17 cellular contexts compared by ENCODE assay signal in the genomic region with DNA sequence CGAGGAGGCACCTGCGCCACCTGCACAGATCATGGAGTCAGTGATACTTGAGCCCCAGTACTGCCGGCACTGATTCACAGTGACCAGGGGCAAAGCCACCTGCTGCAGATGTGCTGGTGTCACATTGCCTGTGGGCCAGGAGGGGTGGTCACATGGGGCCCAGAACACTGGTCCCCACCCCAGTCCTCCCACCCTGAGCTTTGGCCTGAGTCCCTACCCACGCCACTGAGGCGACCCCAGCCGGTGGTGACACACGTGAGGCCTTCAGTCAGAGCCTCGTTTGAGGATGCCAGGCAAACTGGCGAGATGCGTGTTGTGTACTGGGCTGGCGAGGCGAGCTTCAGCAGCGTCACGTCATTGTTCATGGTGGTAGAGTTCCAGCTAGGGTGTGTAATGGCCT. TPM values are rescaled to one million over a fixed set of nuclear protein-coding genes. Genes with fewer than 3 reads are reported as not detected.
A peak's percentile ranks its signal among the peaks of the same experiment; 100 is the strongest.
DNase-seq lines count a peak whose midpoint lies in the region; ATAC-seq, FAIRE-seq and TF ChIP-seq lines count a peak whose summit lies in the region.
"Had no signal": no experiment of that assay in that cellular context is flagged by ENCODE, and none has a peak within 500 bp of the region (broad histone marks: within the 10 kb centered on the region; RNA-seq: fewer than 3 reads in every experiment).

No MANE protein-coding gene starts in this region.

- peak overlapping the region; percentile 67 for H3K27ac Mint-ChIP-seq in activated naive CD8-positive, alpha-beta T cell treated with anti-CD3 and anti-CD28 coated beads, Interleukin-2, amount 10 ng/mL, durations not matched to agents 7 days and 5 days
- no peak overlapping the region for H3K27ac Mint-ChIP-seq in activated naive CD8-positive, alpha-beta T cell treated with anti-CD3 and anti-CD28 coated beads for 36 hours
- H3K27ac Mint-ChIP-seq in stimulated activated effector memory CD8-positive, alpha-beta T cell treated with anti-CD3 and anti-CD28 coated beads, Interleukin-12 subunit alpha, Interleukin-12 subunit beta, amount 100 ng/mL, for 72 hours: peak overlapping the region; percentile 79
- H3K27ac Mint-ChIP-seq in T-helper 2 cell treated with Interferon-gamma antibody and Interleukin-4, amounts not matched to agents 5 μg/mL and 100 μg/mL, for 36 hours: no peak overlapping the region

- no peak for TF ChIP-seq CTCF in H1 (IDR thresholded peaks at IDR 0.05; ENCODE audit: control extremely low read depth in 1 of 3, insufficient read depth in 1 of 3, low read depth in 1 of 3, low read length in 3 of 3)

- no peak overlapping the region for H2BK20ac ChIP-seq in H1 (ENCODE audit: low read length)

- H3K18ac ChIP-seq in H1 (ENCODE audit: extremely low read depth, low read length): no peak overlapping the region

- no peaks in the 10 kb centered on the region for H3K27me3 ChIP-seq in H1 (replicated peaks in 1 of 4; ENCODE audit: control insufficient read depth in 3 of 4, extremely low read depth in 1 of 4, insufficient read depth in 3 of 4, low read length in 3 of 4)
- H3K27me3 ChIP-seq: BLaER1 treated with 17β-estradiol and CSF1 and Interleukin-3, amounts not matched to agents 10 nM and 100 nM had no signal

- no peak overlapping the region for H2AK5ac ChIP-seq in H1 (ENCODE audit: low read depth, low read length)

- peaks cover 4% of the 10 kb centered on the region for H3K23me2 ChIP-seq in H1 (ENCODE audit: low read depth, low read length)

- TF ChIP-seq POLR2A in GM18505 (IDR thresholded peaks at IDR 0.05; ENCODE audit: borderline replicate concordance, extremely low read depth, insufficient read depth, insufficient read length) (peak; percentile 19), H1 (IDR thresholded peaks at IDR 0.05; ENCODE audit: control extremely low read depth in 1 of 2, low read depth in 2 of 2, low read length in 2 of 2) (no peak)

- no peak overlapping the region for H3K27ac ChIP-seq in H1 (ENCODE audit: low read depth, low read length)
- H3K27ac ChIP-seq: BLaER1 treated with 17β-estradiol and CSF1 and Interleukin-3, amounts not matched to agents 10 nM and 100 nM had no signal

- H4K20me1 ChIP-seq in H1 (replicated peaks in 1 of 2; ENCODE audit: control insufficient read depth in 1 of 2, insufficient read depth in 2 of 2, low read length in 2 of 2): peaks cover 3 to 28% of the 10 kb centered on the region in 2 experiments

- no peak overlapping the region for H2BK15ac ChIP-seq in H1 (ENCODE audit: low read length)

- CTCF ChIA-PET in H1 (lab: Charles Lee; ENCODE audit: partially characterized antibody): interaction anchor here (0.6 to 27.1 kb wide), 11 partner anchors 8 to 280 kb away, joined by 3 to 623 read pairs (median 5); partner anchors contain the start of genes EDC4, LCAT, NRN1L and PSKH1

- H3K14ac ChIP-seq in H1 (ENCODE audit: insufficient read length): no peak overlapping the region

- H3K9me3 ChIP-seq in H1 (ENCODE audit: insufficient read depth in 2 of 2, low read depth in 1 of 2, low read length in 1 of 2): no peaks in the 10 kb centered on the region
- H3K9me3 ChIP-seq: BLaER1 treated with 17β-estradiol and CSF1 and Interleukin-3, amounts not matched to agents 10 nM and 100 nM; HAP-1 had no signal

- TF ChIP-seq EP300 in H1 (IDR thresholded peaks at IDR 0.05; ENCODE audit: borderline replicate concordance in 1 of 2, low read depth in 2 of 2, low read length in 2 of 2): no peak

- H4K8ac ChIP-seq in H1 (ENCODE audit: extremely low read depth, insufficient read depth, low read length): no peak overlapping the region; the same call in 1 of the 2 replicates

- no peak overlapping the region for H3K23ac ChIP-seq in H1 (ENCODE audit: insufficient read length)

- H3K4ac ChIP-seq in H1 (replicated peaks; ENCODE audit: insufficient read length, low read depth, low read length): no peak overlapping the region

- H3K9me3 Mint-ChIP-seq in activated naive CD8-positive, alpha-beta T cell treated with anti-CD3 and anti-CD28 coated beads, Interleukin-2, amount 10 ng/mL, durations not matched to agents 7 days and 5 days: no peaks in the 10 kb centered on the region
- no peaks in the 10 kb centered on the region for H3K9me3 Mint-ChIP-seq in activated naive CD8-positive, alpha-beta T cell treated with anti-CD3 and anti-CD28 coated beads for 36 hours
- H3K9me3 Mint-ChIP-seq in stimulated activated effector memory CD8-positive, alpha-beta T cell treated with anti-CD3 and anti-CD28 coated beads, Interleukin-12 subunit alpha, Interleukin-12 subunit beta, amount 100 ng/mL, for 72 hours: no peaks in the 10 kb centered on the region
- no peaks in the 10 kb centered on the region for H3K9me3 Mint-ChIP-seq in T-helper 2 cell treated with Interferon-gamma antibody and Interleukin-4, amounts not matched to agents 5 μg/mL and 100 μg/mL, for 36 hours
- H3K9me3 Mint-ChIP-seq: CD4-positive, alpha-beta memory T cell had no signal

- no peak overlapping the region for H3K4me3 ChIP-seq in H1 (ENCODE audit: extremely low read depth in 1 of 4, insufficient read depth in 2 of 4, low read depth in 3 of 4, low read length in 4 of 4)
- H3K4me3 ChIP-seq: BLaER1 treated with 17β-estradiol and CSF1 and Interleukin-3, amounts not matched to agents 10 nM and 100 nM; HAP-1 had no signal

- no peak overlapping the region for H2AFZ ChIP-seq in H1 (ENCODE audit: low read length)

- no peak overlapping the region for H3K9ac ChIP-seq in H1 (replicated peaks in 1 of 4; ENCODE audit: extremely low read depth in 1 of 4, low read depth in 3 of 4, low read length in 3 of 4)

- POLR2A ChIA-PET in activated naive CD8-positive, alpha-beta T cell treated with anti-CD3 and anti-CD28 coated beads, Interleukin-2, amount 10 ng/mL, durations not matched to agents 7 days and 5 days (lab: Charles Lee): no interaction called here
- POLR2A ChIA-PET in H1 (lab: Charles Lee; ENCODE audit: partially characterized antibody): interaction anchor here (4.3 to 7.5 kb wide), 2 partner anchors 11 to 46 kb away, joined by 31 to 43 read pairs; partner anchors contain the start of genes LCAT and NRN1L

- H3K27me3 Mint-ChIP-seq in activated naive CD8-positive, alpha-beta T cell treated with anti-CD3 and anti-CD28 coated beads, Interleukin-2, amount 10 ng/mL, durations not matched to agents 7 days and 5 days: no peaks in the 10 kb centered on the region
- no peaks in the 10 kb centered on the region for H3K27me3 Mint-ChIP-seq in activated naive CD8-positive, alpha-beta T cell treated with anti-CD3 and anti-CD28 coated beads for 36 hours
- no peaks in the 10 kb centered on the region for H3K27me3 Mint-ChIP-seq in T-helper 2 cell treated with Interferon-gamma antibody and Interleukin-4, amounts not matched to agents 5 μg/mL and 100 μg/mL, for 36 hours (ENCODE audit: low read depth)
- H3K27me3 Mint-ChIP-seq: CD4-positive, alpha-beta memory T cell had no signal

- peaks cover 0 to 17% (median 10%) of the 10 kb centered on the region in 4 experiments; a peak in 5 of 7 replicates for H3K4me1 ChIP-seq in H1 (replicated peaks in 1 of 4; ENCODE audit: control insufficient read depth in 3 of 4, insufficient read depth in 4 of 4, low read length in 3 of 4)

- peak overlapping the region; percentile 50; the same call in 1 of the 2 replicates for H2BK12ac ChIP-seq in H1 (ENCODE audit: low read depth, low read length)

- no peaks in the 10 kb centered on the region for H3K79me2 ChIP-seq in H1 (ENCODE audit: control insufficient read depth in 1 of 2, insufficient read depth in 2 of 2, low read length in 2 of 2)

- peak; percentile 25 for DNase-seq in activated naive CD8-positive, alpha-beta T cell treated with anti-CD3 and anti-CD28 coated beads, Interleukin-2, amount 10 ng/mL, durations not matched to agents 7 days and 5 days
- DNase-seq in activated naive CD8-positive, alpha-beta T cell treated with anti-CD3 and anti-CD28 coated beads for 36 hours: no peak
- no peak for DNase-seq in H1 (ENCODE audit: low read depth in 1 of 2, low spot score in 2 of 2)
- DNase-seq in stimulated activated effector memory CD8-positive, alpha-beta T cell treated with anti-CD3 and anti-CD28 coated beads, Interleukin-12 subunit alpha, Interleukin-12 subunit beta, amount 100 ng/mL, for 72 hours (ENCODE audit: low spot score in 2 of 2): no peak
- DNase-seq in T-helper 2 cell treated with Interferon-gamma antibody and Interleukin-4, amounts not matched to agents 5 μg/mL and 100 μg/mL, for 36 hours (ENCODE audit: low spot score): no peak
- DNase-seq: CD4-positive, alpha-beta memory T cell; DMS79 treated with DMSO at 0.1 percent for 48 hours; EL; GOT3 had no signal

- H3K79me1 ChIP-seq in H1 (ENCODE audit: low read depth, low read length): peaks cover 2% of the 10 kb centered on the region; the same call in 1 of the 2 replicates

- FAIRE-seq in H1 (lab: Jason Lieb, UNC): no peak
- FAIRE-seq: G401.6, GM12892, HTR-8/SVneo had no signal

- H3K36me3 ChIP-seq in H1 (ENCODE audit: control insufficient read depth in 2 of 4, insufficient read depth in 4 of 4, low read length in 3 of 4): no peaks in the 10 kb centered on the region; a peak in 2 of 8 replicates

- no peak overlapping the region for H4K91ac ChIP-seq in H1 (replicated peaks; ENCODE audit: insufficient read length, low read length)

- H3K4me1 Mint-ChIP-seq in activated naive CD8-positive, alpha-beta T cell treated with anti-CD3 and anti-CD28 coated beads, Interleukin-2, amount 10 ng/mL, durations not matched to agents 7 days and 5 days: peaks cover 7% of the 10 kb centered on the region
- H3K4me1 Mint-ChIP-seq in activated naive CD8-positive, alpha-beta T cell treated with anti-CD3 and anti-CD28 coated beads for 36 hours: peaks cover 16% of the 10 kb centered on the region
- peaks cover 24% of the 10 kb centered on the region for H3K4me1 Mint-ChIP-seq in stimulated activated effector memory CD8-positive, alpha-beta T cell treated with anti-CD3 and anti-CD28 coated beads, Interleukin-12 subunit alpha, Interleukin-12 subunit beta, amount 100 ng/mL, for 72 hours
- peaks cover 9% of the 10 kb centered on the region for H3K4me1 Mint-ChIP-seq in T-helper 2 cell treated with Interferon-gamma antibody and Interleukin-4, amounts not matched to agents 5 μg/mL and 100 μg/mL, for 36 hours (ENCODE audit: low read depth)

- no peak overlapping the region for H4K5ac ChIP-seq in H1 (ENCODE audit: insufficient read length, low read depth, low read length)

- H3K4me3 Mint-ChIP-seq in activated naive CD8-positive, alpha-beta T cell treated with anti-CD3 and anti-CD28 coated beads, Interleukin-2, amount 10 ng/mL, durations not matched to agents 7 days and 5 days: no peak overlapping the region
- no peak overlapping the region for H3K4me3 Mint-ChIP-seq in activated naive CD8-positive, alpha-beta T cell treated with anti-CD3 and anti-CD28 coated beads for 36 hours
- H3K4me3 Mint-ChIP-seq in stimulated activated effector memory CD8-positive, alpha-beta T cell treated with anti-CD3 and anti-CD28 coated beads, Interleukin-12 subunit alpha, Interleukin-12 subunit beta, amount 100 ng/mL, for 72 hours: no peak overlapping the region
- no peak overlapping the region for H3K4me3 Mint-ChIP-seq in T-helper 2 cell treated with Interferon-gamma antibody and Interleukin-4, amounts not matched to agents 5 μg/mL and 100 μg/mL, for 36 hours
- H3K4me3 Mint-ChIP-seq: CD4-positive, alpha-beta memory T cell had no signal

- no peak for TF ChIP-seq RAD21 in H1 (IDR thresholded peaks at IDR 0.05 in 1 of 2, conservative IDR thresholded peaks at IDR 0.05 in 1 of 2; ENCODE audit: low read depth in 2 of 2, low read length in 2 of 2)

- no peak for ATAC-seq in activated naive CD8-positive, alpha-beta T cell treated with anti-CD3 and anti-CD28 coated beads, Interleukin-2, amount 10 ng/mL, durations not matched to agents 7 days and 5 days (ENCODE audit: low read depth)
- ATAC-seq in GM18505 (IDR thresholded peaks at IDR 0.05; ENCODE audit: unreplicated experiment) (no peak), GM21423 (IDR thresholded peaks at IDR 0.05; ENCODE audit: unreplicated experiment) (no peak), HG02938 (IDR thresholded peaks at IDR 0.05; ENCODE audit: unreplicated experiment) (no peak)
- ATAC-seq in stimulated activated effector memory CD8-positive, alpha-beta T cell treated with anti-CD3 and anti-CD28 coated beads, Interleukin-12 subunit alpha, Interleukin-12 subunit beta, amount 100 ng/mL, for 72 hours: no peak

- H2BK120ac ChIP-seq in H1 (replicated peaks; ENCODE audit: low read depth, low read length): no peak overlapping the region

- H3K4me2 ChIP-seq in H1 (ENCODE audit: insufficient read depth in 1 of 2, low read depth in 2 of 2, low read length in 2 of 2): no peak overlapping the region

- H2BK5ac ChIP-seq in H1 (ENCODE audit: low read depth, low read length): 0 out of 2 replicates have a peak overlapping the region, but pooled peaks have one; percentile 24

- peaks cover 8% of the 10 kb centered on the region for H3K36me3 Mint-ChIP-seq in activated naive CD8-positive, alpha-beta T cell treated with anti-CD3 and anti-CD28 coated beads, Interleukin-2, amount 10 ng/mL, durations not matched to agents 7 days and 5 days
- H3K36me3 Mint-ChIP-seq in activated naive CD8-positive, alpha-beta T cell treated with anti-CD3 and anti-CD28 coated beads for 36 hours: peaks cover 24% of the 10 kb centered on the region
- peaks cover 71% of the 10 kb centered on the region for H3K36me3 Mint-ChIP-seq in stimulated activated effector memory CD8-positive, alpha-beta T cell treated with anti-CD3 and anti-CD28 coated beads, Interleukin-12 subunit alpha, Interleukin-12 subunit beta, amount 100 ng/mL, for 72 hours
- H3K36me3 Mint-ChIP-seq in T-helper 2 cell treated with Interferon-gamma antibody and Interleukin-4, amounts not matched to agents 5 μg/mL and 100 μg/mL, for 36 hours (ENCODE audit: low read depth): peaks cover 47% of the 10 kb centered on the region

- H3K56ac ChIP-seq in H1 (replicated peaks; ENCODE audit: insufficient read length, low read depth, low read length): no peak overlapping the region

- WGBS in H1 (ENCODE audit: extremely low coverage in 1 of 2, insufficient coverage in 1 of 2, insufficient read length in 1 of 2, insufficient replicate concordance in 2 of 2, low coverage in 1 of 2, low lambda C conversion rate in 2 of 2, missing lambda C conversion rate in 1 of 2), 2 experiments: 97% methylated on average over 14 of the region's 14 CpGs; no CpG with 5 or more reads in 1 of the 2 experiments

RNA-seq across cellular contexts. Expression of gene CTRL, which starts 1.5 kb away (rescaled TPM):
- 1 to 10 TPM; 4.9 to 7.2 TPM for total RNA-seq in activated naive CD8-positive, alpha-beta T cell treated with anti-CD3 and anti-CD28 coated beads, Interleukin-2, amount 10 ng/mL, durations not matched to agents 7 days and 5 days
- total RNA-seq in activated naive CD8-positive, alpha-beta T cell treated with anti-CD3 and anti-CD28 coated beads for 36 hours: 1 to 10 TPM; 6.2 to 6.8 TPM
- 1.7 and 5.0 TPM in 2 replicates for total RNA-seq in H1 (2021; fragmentation: NEBNext Ultra II Directional; extraction: Animal tissue kit (Norgen Biotek cat#: 25700))
- polyA plus RNA-seq in H1 (2011; rRNA removed): 4.0 and 4.2 TPM in 2 replicates
- 2.6 TPM for polyA plus RNA-seq in H1 (2011; cell fraction: cytosol; rRNA removed)
- polyA plus RNA-seq in H1 (2011; cell fraction: nucleus; rRNA removed): 5.7 TPM
- 3.4 to 4.9 TPM (median 3.9 TPM) in 4 replicates for polyA plus RNA-seq in H1 (2012, experiment 1 of 2)
- polyA plus RNA-seq in H1 (2012, experiment 2 of 2): 5.9 TPM
- polyA plus RNA-seq in H1 (2013, experiment 1 of 2): 1.9 TPM
- polyA plus RNA-seq in H1 (2013, experiment 2 of 2): 1.7 TPM
- polyA minus RNA-seq in H1 (2011; rRNA and poly(A)+ RNA removed): 1.3 and 1.5 TPM in 2 replicates
- 1.0 TPM for polyA minus RNA-seq in H1 (2011; cell fraction: cytosol; rRNA and poly(A)+ RNA removed)
- 0.90 TPM for polyA minus RNA-seq in H1 (2011; cell fraction: nucleus; rRNA and poly(A)+ RNA removed)

RNA-seq across cellular contexts. Expression of gene PSMB10, which starts 6.5 kb away (rescaled TPM):
- 100 to 1,000 TPM; 220 to 246 TPM for total RNA-seq in activated naive CD8-positive, alpha-beta T cell treated with anti-CD3 and anti-CD28 coated beads, Interleukin-2, amount 10 ng/mL, durations not matched to agents 7 days and 5 days
- 100 to 1,000 TPM; 220 to 235 TPM for total RNA-seq in activated naive CD8-positive, alpha-beta T cell treated with anti-CD3 and anti-CD28 coated beads for 36 hours
- total RNA-seq in H1 (2021; fragmentation: NEBNext Ultra II Directional; extraction: Animal tissue kit (Norgen Biotek cat#: 25700)): 32.1 and 38.8 TPM in 2 replicates
- 61.9 and 81.7 TPM in 2 replicates for polyA plus RNA-seq in H1 (2011; rRNA removed)
- 47.2 TPM for polyA plus RNA-seq in H1 (2011; cell fraction: cytosol; rRNA removed)
- polyA plus RNA-seq in H1 (2011; cell fraction: nucleus; rRNA removed): 36.5 TPM
- polyA plus RNA-seq in H1 (2012, experiment 1 of 2): 29.7 to 57.9 TPM (median 50.6 TPM) in 4 replicates
- 57.3 TPM for polyA plus RNA-seq in H1 (2012, experiment 2 of 2)
- polyA plus RNA-seq in H1 (2013, experiment 1 of 2): 64.3 TPM
- polyA plus RNA-seq in H1 (2013, experiment 2 of 2): 57.8 TPM
- polyA minus RNA-seq in H1 (2011; rRNA and poly(A)+ RNA removed): 4.0 and 6.0 TPM in 2 replicates
- 15.5 TPM for polyA minus RNA-seq in H1 (2011; cell fraction: cytosol; rRNA and poly(A)+ RNA removed)
- polyA minus RNA-seq in H1 (2011; cell fraction: nucleus; rRNA and poly(A)+ RNA removed): 14.2 TPM

RNA-seq across cellular contexts. Expression of gene LCAT, which starts 13.7 kb away (rescaled TPM):
- total RNA-seq in activated naive CD8-positive, alpha-beta T cell treated with anti-CD3 and anti-CD28 coated beads, Interleukin-2, amount 10 ng/mL, durations not matched to agents 7 days and 5 days: 10 to 100 TPM; 17.6 to 23.6 TPM
- 10 to 100 TPM; 11.3 to 11.4 TPM for total RNA-seq in activated naive CD8-positive, alpha-beta T cell treated with anti-CD3 and anti-CD28 coated beads for 36 hours
- 14.9 and 19.6 TPM in 2 replicates for total RNA-seq in H1 (2021; fragmentation: NEBNext Ultra II Directional; extraction: Animal tissue kit (Norgen Biotek cat#: 25700))
- 9.4 and 11.6 TPM in 2 replicates for polyA plus RNA-seq in H1 (2011; rRNA removed)
- polyA plus RNA-seq in H1 (2011; cell fraction: cytosol; rRNA removed): 9.3 TPM
- polyA plus RNA-seq in H1 (2011; cell fraction: nucleus; rRNA removed): 62.0 TPM
- polyA plus RNA-seq in H1 (2012, experiment 1 of 2): 19.5 to 25.9 TPM (median 21.2 TPM) in 4 replicates
- polyA plus RNA-seq in H1 (2012, experiment 2 of 2): 22.3 TPM
- polyA plus RNA-seq in H1 (2013, experiment 1 of 2): 15.8 TPM
- 13.4 TPM for polyA plus RNA-seq in H1 (2013, experiment 2 of 2)
- 1.4 and 2.8 TPM in 2 replicates for polyA minus RNA-seq in H1 (2011; rRNA and poly(A)+ RNA removed)
- polyA minus RNA-seq in H1 (2011; cell fraction: cytosol; rRNA and poly(A)+ RNA removed): 7.0 TPM
- polyA minus RNA-seq in H1 (2011; cell fraction: nucleus; rRNA and poly(A)+ RNA removed): 8.9 TPM

RNA-seq across cellular contexts. Expression of gene PSKH1, which starts 37.1 kb away (rescaled TPM):
- total RNA-seq in activated naive CD8-positive, alpha-beta T cell treated with anti-CD3 and anti-CD28 coated beads, Interleukin-2, amount 10 ng/mL, durations not matched to agents 7 days and 5 days: 10 to 100 TPM; 22.8 to 25.6 TPM
- total RNA-seq in activated naive CD8-positive, alpha-beta T cell treated with anti-CD3 and anti-CD28 coated beads for 36 hours: 10 to 100 TPM in 1 of 2 experiments, 1 to 10 TPM in 1; 9.9 to 10.6 TPM
- total RNA-seq in H1 (2021; fragmentation: NEBNext Ultra II Directional; extraction: Animal tissue kit (Norgen Biotek cat#: 25700)): 24.8 and 25.4 TPM in 2 replicates
- 51.0 and 55.8 TPM in 2 replicates for polyA plus RNA-seq in H1 (2011; rRNA removed)
- polyA plus RNA-seq in H1 (2011; cell fraction: cytosol; rRNA removed): 34.2 TPM
- 45.7 TPM for polyA plus RNA-seq in H1 (2011; cell fraction: nucleus; rRNA removed)
- polyA plus RNA-seq in H1 (2012, experiment 1 of 2): 21.9 to 30.0 TPM (median 27.0 TPM) in 4 replicates
- 29.5 TPM for polyA plus RNA-seq in H1 (2012, experiment 2 of 2)
- 23.3 TPM for polyA plus RNA-seq in H1 (2013, experiment 1 of 2)
- polyA plus RNA-seq in H1 (2013, experiment 2 of 2): 23.3 TPM
- 57.8 and 66.9 TPM in 2 replicates for polyA minus RNA-seq in H1 (2011; rRNA and poly(A)+ RNA removed)
- polyA minus RNA-seq in H1 (2011; cell fraction: cytosol; rRNA and poly(A)+ RNA removed): 27.6 TPM
- polyA minus RNA-seq in H1 (2011; cell fraction: nucleus; rRNA and poly(A)+ RNA removed): 35.7 TPM

RNA-seq across cellular contexts. Expression of gene SLC12A4, which starts 38.2 kb away (rescaled TPM):
- total RNA-seq in activated naive CD8-positive, alpha-beta T cell treated with anti-CD3 and anti-CD28 coated beads, Interleukin-2, amount 10 ng/mL, durations not matched to agents 7 days and 5 days: 10 to 100 TPM; 43.9 to 48.7 TPM
- total RNA-seq in activated naive CD8-positive, alpha-beta T cell treated with anti-CD3 and anti-CD28 coated beads for 36 hours: 10 to 100 TPM; 27.4 to 29.5 TPM
- 41.3 and 46.6 TPM in 2 replicates for total RNA-seq in H1 (2021; fragmentation: NEBNext Ultra II Directional; extraction: Animal tissue kit (Norgen Biotek cat#: 25700))
- 49.3 and 66.6 TPM in 2 replicates for polyA plus RNA-seq in H1 (2011; rRNA removed)
- polyA plus RNA-seq in H1 (2011; cell fraction: cytosol; rRNA removed): 35.5 TPM
- polyA plus RNA-seq in H1 (2011; cell fraction: nucleus; rRNA removed): 195 TPM
- polyA plus RNA-seq in H1 (2012, experiment 1 of 2): 34.9 to 45.5 TPM (median 42.8 TPM) in 4 replicates
- polyA plus RNA-seq in H1 (2012, experiment 2 of 2): 26.8 TPM
- 32.1 TPM for polyA plus RNA-seq in H1 (2013, experiment 1 of 2)
- polyA plus RNA-seq in H1 (2013, experiment 2 of 2): 31.3 TPM
- polyA minus RNA-seq in H1 (2011; rRNA and poly(A)+ RNA removed): 65.4 and 66.1 TPM in 2 replicates
- polyA minus RNA-seq in H1 (2011; cell fraction: cytosol; rRNA and poly(A)+ RNA removed): 40.2 TPM
- 80.2 TPM for polyA minus RNA-seq in H1 (2011; cell fraction: nucleus; rRNA and poly(A)+ RNA removed)

Comparison
In these comparisons a context has a peak if more than half of its experiments do, and no peak if none do; other contexts are left out.
1. H3K27ac Mint-ChIP-seq: peak in activated naive CD8-positive, alpha-beta T cell treated with anti-CD3 and anti-CD28 coated beads, Interleukin-2, amount 10 ng/mL, durations not matched to agents 7 days and 5 days (single experiment) and stimulated activated effector memory CD8-positive, alpha-beta T cell treated with anti-CD3 and anti-CD28 coated beads, Interleukin-12 subunit alpha, Interleukin-12 subunit beta, amount 100 ng/mL, for 72 hours (single experiment); none in activated naive CD8-positive, alpha-beta T cell treated with anti-CD3 and anti-CD28 coated beads for 36 hours (single experiment) and T-helper 2 cell treated with Interferon-gamma antibody and Interleukin-4, amounts not matched to agents 5 μg/mL and 100 μg/mL, for 36 hours (single experiment).